1 cellular context compared by ENCODE assay signal in the genomic region with DNA sequence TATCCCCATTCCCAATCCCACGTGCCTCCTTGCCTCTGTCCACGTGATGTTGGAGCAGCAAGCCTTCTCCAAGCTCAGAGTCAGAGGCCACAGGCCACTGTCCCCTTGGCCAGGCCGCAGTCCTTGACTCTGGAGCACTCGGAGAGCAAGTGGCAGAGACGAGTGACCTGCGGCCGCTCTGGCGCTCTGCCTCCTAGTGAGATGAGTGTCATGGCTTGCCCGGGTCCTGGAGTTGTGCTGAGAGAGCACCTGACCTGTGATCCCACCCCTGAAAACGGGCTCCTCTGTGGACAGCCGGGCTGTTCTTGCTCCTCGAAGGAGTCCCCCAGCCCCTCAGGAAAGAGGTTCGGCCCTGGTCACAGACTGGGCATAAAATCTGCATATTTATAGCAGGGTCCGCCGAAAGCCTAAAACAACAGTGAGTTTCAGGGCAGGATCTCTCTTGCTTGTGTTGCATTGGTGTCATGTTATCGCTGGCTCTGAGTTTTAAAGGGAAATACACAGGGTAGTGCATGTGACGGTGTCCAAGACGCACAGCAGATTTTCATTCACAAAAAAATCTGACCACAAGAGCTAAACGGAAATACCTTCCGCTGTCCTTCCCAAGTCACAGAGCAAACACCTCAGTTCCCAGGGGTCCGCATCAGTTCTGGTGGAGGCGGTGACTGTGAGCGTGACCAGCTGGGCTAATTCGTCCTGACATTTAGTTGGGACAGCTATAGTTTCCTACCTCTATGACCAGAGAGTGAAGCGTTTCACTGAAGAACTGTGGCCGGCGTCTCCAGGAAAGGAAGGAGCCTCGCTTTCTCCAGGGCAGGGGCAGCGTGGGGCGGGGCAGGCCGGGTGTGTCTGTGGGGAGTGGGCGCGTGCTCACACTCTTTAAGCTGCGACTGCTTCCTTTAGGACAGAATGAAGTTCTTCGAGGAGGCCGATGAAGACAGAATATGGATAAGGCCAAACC.
TF ChIP-seq lines count a peak whose summit lies in the region.

No MANE protein-coding gene starts in this region.

TF ChIP-seq in IMR-90, 13 proteins besides CTCF, POLR2A, EP300 and RAD21:
- TF ChIP-seq RFX5 (IDR thresholded peaks at IDR 0.05; ENCODE audit: low read depth, low read length) = no peak
- TF ChIP-seq MAFK (IDR thresholded peaks at IDR 0.05; ENCODE audit: low read depth, low read length) = no peak
- TF ChIP-seq, protein P1, sequence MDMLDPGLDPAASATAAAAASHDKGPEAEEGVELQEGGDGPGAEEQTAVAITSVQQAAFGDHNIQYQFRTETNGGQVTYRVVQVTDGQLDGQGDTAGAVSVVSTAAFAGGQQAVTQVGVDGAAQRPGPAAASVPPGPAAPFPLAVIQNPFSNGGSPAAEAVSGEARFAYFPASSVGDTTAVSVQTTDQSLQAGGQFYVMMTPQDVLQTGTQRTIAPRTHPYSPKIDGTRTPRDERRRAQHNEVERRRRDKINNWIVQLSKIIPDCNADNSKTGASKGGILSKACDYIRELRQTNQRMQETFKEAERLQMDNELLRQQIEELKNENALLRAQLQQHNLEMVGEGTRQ (IDR thresholded peaks at IDR 0.05; ENCODE audit: low read depth, low read length) = no peak
- TF ChIP-seq CEBPB (IDR thresholded peaks at IDR 0.05; ENCODE audit: low read depth, low read length) = no peak
- TF ChIP-seq BHLHE40 (IDR thresholded peaks at IDR 0.05; ENCODE audit: low read depth, low read length) = no peak
- no peak for TF ChIP-seq SMC3 (IDR thresholded peaks at IDR 0.05; ENCODE audit: low read depth, low read length)
- no peak for TF ChIP-seq NFE2L2 (IDR thresholded peaks at IDR 0.05; ENCODE audit: low read depth, low read length)
- TF ChIP-seq CHD1 (IDR thresholded peaks at IDR 0.05; ENCODE audit: low read depth, low read length) = no peak
- no peak for TF ChIP-seq RCOR1 (IDR thresholded peaks at IDR 0.05; ENCODE audit: insufficient replicate concordance, low read length)
- no peak for TF ChIP-seq FOS (IDR thresholded peaks at IDR 0.05; ENCODE audit: low read depth, low read length)
- TF ChIP-seq MXI1 (IDR thresholded peaks at IDR 0.05; ENCODE audit: borderline replicate concordance, low read depth, low read length) = no peak
- TF ChIP-seq MAZ (IDR thresholded peaks at IDR 0.05; ENCODE audit: borderline replicate concordance, low read depth, low read length) = no peak
- TF ChIP-seq, protein P2, sequence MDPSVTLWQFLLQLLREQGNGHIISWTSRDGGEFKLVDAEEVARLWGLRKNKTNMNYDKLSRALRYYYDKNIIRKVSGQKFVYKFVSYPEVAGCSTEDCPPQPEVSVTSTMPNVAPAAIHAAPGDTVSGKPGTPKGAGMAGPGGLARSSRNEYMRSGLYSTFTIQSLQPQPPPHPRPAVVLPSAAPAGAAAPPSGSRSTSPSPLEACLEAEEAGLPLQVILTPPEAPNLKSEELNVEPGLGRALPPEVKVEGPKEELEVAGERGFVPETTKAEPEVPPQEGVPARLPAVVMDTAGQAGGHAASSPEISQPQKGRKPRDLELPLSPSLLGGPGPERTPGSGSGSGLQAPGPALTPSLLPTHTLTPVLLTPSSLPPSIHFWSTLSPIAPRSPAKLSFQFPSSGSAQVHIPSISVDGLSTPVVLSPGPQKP (IDR thresholded peaks at IDR 0.05; ENCODE audit: borderline replicate concordance, low read depth, low read length) = no peak
